7 cellular contexts compared by ENCODE assay signal in the genomic region with DNA sequence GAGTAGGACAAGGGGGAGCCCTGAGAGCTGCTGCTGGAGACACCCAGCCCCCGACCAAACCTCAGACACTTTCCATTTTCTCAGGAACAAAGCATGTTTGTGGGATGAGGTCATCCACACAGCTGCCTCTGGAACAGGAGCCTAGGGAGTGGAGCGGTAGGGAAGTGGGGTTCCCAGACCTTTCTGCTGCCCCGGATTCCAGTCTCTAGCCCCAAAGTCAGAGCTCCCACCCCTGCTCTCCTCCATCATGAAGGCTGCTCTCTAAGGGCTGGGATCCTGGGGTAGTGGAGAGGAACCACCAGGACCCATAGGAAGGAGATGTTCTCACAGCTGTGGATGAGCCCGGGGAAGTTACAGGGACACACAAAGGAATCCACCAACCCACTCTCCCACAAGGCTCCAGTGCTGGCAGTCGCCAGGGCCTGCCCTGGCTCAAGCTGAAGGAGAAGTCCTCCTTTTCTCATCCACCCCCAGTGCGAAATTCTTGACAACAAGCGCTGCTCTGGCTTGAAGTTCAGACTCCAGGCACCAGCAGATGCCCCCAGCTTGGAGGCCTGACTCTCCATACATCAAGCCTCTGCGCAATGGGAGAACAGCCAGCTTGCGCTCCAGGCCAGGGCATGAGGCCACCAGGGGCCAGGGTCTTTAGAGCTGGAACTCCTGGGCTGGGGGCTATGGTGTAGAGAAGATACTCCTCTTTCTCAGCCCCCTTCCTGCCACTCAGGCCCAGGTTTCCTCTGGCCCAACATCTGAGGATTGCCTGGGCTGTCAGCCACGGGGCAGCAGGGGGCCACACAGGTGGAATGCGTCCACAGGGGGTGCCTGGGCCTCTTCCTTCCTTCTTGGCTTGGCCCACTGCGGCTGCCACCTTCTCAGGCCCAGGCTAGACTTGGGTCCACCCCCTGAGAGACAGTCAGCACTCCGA. TPM values are rescaled to one million over a fixed set of nuclear protein-coding genes. Genes with fewer than 3 reads are reported as not detected.
A peak's percentile ranks its signal among the peaks of the same experiment; 100 is the strongest.
DNase-seq lines count a peak whose midpoint lies in the region; TF ChIP-seq lines count a peak whose summit lies in the region.

No MANE protein-coding gene starts in this region.

- peaks cover 43% of the 10 kb centered on the region for H3F3A ChIP-seq in smooth muscle cell (ENCODE audit: low read depth)

- no peak overlapping the region for H2AFZ ChIP-seq in smooth muscle cell (ENCODE audit: low read depth)

- peak overlapping the region; percentile 90 for H3K27ac ChIP-seq in HUES64 (ENCODE audit: low read depth, low read length)
- peak overlapping the region; percentile 99 for H3K27ac ChIP-seq in smooth muscle cell (ENCODE audit: low read depth)

- H3K4me3 ChIP-seq in HUES64 (ENCODE audit: low read length) (peak overlapping the region; percentile 10), smooth muscle cell (peak overlapping the region; percentile 18)

- H3K9me3 ChIP-seq in HUES64 (ENCODE audit: insufficient read depth, low read depth, low read length) = no peaks in the 10 kb centered on the region
- no peaks in the 10 kb centered on the region for H3K9me3 ChIP-seq in smooth muscle cell (replicated peaks; ENCODE audit: low read depth)

- H3K79me2 ChIP-seq in smooth muscle cell (ENCODE audit: low read depth) = peaks cover 58% of the 10 kb centered on the region

- peaks cover 40% of the 10 kb centered on the region for H3K4me1 ChIP-seq in HUES64 (ENCODE audit: insufficient read depth, low read length)
- H3K4me1 ChIP-seq in smooth muscle cell (ENCODE audit: low read depth) = peaks cover 40% of the 10 kb centered on the region

- H3K4me2 ChIP-seq in smooth muscle cell = peak overlapping the region; percentile 97

- peak; percentile 38 for DNase-seq in amniotic stem cell (lab: John Stamatoyannopoulos, UW)
- peak; percentile 74 for DNase-seq in iPS DF 19.7 (ENCODE audit: low read depth, low spot score)
- DNase-seq in smooth muscle cell (lab: John Stamatoyannopoulos, UW; ENCODE audit: unreplicated experiment) = no peak
- no peak for DNase-seq in SIG-M5 (lab: John Stamatoyannopoulos, UW)
- no peak for DNase-seq in activated CD4-positive, alpha-beta T cell treated with anti-CD3 and anti-CD28 coated beads, Interleukin-2, amount 50 U/mL, for 4 hours
- DNase-seq in midbrain (lab: John Stamatoyannopoulos, UW) = no peak

- TF ChIP-seq CTCF in smooth muscle cell (IDR thresholded peaks at IDR 0.05; ENCODE audit: borderline replicate concordance, insufficient read depth, poor library complexity, severe bottlenecking) = no peak

- H3K36me3 ChIP-seq in HUES64 (ENCODE audit: insufficient read depth, low read length) (peaks cover 24% of the 10 kb centered on the region), smooth muscle cell (ENCODE audit: low read depth) (no peaks in the 10 kb centered on the region)

- 60% methylated on average over 12 of the region's 13 CpGs for WGBS in HUES64
- whole genome bisulfite sequencing in smooth muscle cell (ENCODE audit: low lambda C conversion rate) = 16% methylated on average over 13 of the region's 13 CpGs

- peak overlapping the region; percentile 70 for H3K9ac ChIP-seq in HUES64 (ENCODE audit: low read depth, low read length)
- H3K9ac ChIP-seq in smooth muscle cell (ENCODE audit: low read depth) = peak overlapping the region; percentile 87

- H4K20me1 ChIP-seq in smooth muscle cell (ENCODE audit: low read depth) = peaks cover 23% of the 10 kb centered on the region

- H3K27me3 ChIP-seq in HUES64 (ENCODE audit: insufficient read depth, low read length) (no peaks in the 10 kb centered on the region), smooth muscle cell (ENCODE audit: low read depth) (no peaks in the 10 kb centered on the region)

RNA-seq across cellular contexts. Expression of gene FHL3, which starts 4.5 kb away (rescaled TPM):
- polyA plus RNA-seq in HUES64 (2013, experiment 1 of 2) = 19.7 TPM
- 20.8 TPM for polyA plus RNA-seq in HUES64 (2013, experiment 2 of 2)
- total RNA-seq in smooth muscle cell = 29.5 and 32.0 TPM in 2 replicates
- 67.1 and 70.2 TPM in 2 replicates for polyA plus RNA-seq in smooth muscle cell

RNA-seq across cellular contexts. Expression of gene SF3A3, which starts 11.0 kb away (rescaled TPM):
- polyA plus RNA-seq in HUES64 (2013, experiment 1 of 2) = 123 TPM
- 106 TPM for polyA plus RNA-seq in HUES64 (2013, experiment 2 of 2)
- 74.9 and 79.6 TPM in 2 replicates for total RNA-seq in smooth muscle cell
- 50.8 and 54.0 TPM in 2 replicates for polyA plus RNA-seq in smooth muscle cell

RNA-seq across cellular contexts. Expression of gene UTP11, which starts 11.7 kb away (rescaled TPM):
- 64.1 TPM for polyA plus RNA-seq in HUES64 (2013, experiment 1 of 2)
- 66.8 TPM for polyA plus RNA-seq in HUES64 (2013, experiment 2 of 2)
- 72.4 and 73.5 TPM in 2 replicates for total RNA-seq in smooth muscle cell
- 43.7 and 44.4 TPM in 2 replicates for polyA plus RNA-seq in smooth muscle cell

RNA-seq across cellular contexts. Expression of gene POU3F1, which starts 45.8 kb away (rescaled TPM):
- 7.4 TPM for polyA plus RNA-seq in HUES64 (2013, experiment 1 of 2)
- polyA plus RNA-seq in HUES64 (2013, experiment 2 of 2) = 9.1 TPM
- total RNA-seq in smooth muscle cell = not detected in 2 replicates
- 0.55 and 1.4 TPM in 2 replicates for polyA plus RNA-seq in smooth muscle cell

RNA-seq across cellular contexts. Expression of gene INPP5B, which starts 53.9 kb away (rescaled TPM):
- polyA plus RNA-seq in HUES64 (2013, experiment 1 of 2) = 11.1 TPM
- 12.6 TPM for polyA plus RNA-seq in HUES64 (2013, experiment 2 of 2)
- 11.0 and 12.0 TPM in 2 replicates for total RNA-seq in smooth muscle cell
- polyA plus RNA-seq in smooth muscle cell = 5.8 and 6.7 TPM in 2 replicates

Comparison
In these comparisons a context has a peak if more than half of its experiments do, and no peak if none do; other contexts are left out.
1. DNase-seq: peak in amniotic stem cell (single experiment) and iPS DF 19.7 (single experiment); none in smooth muscle cell (single experiment), SIG-M5 (single experiment), activated CD4-positive, alpha-beta T cell treated with anti-CD3 and anti-CD28 coated beads, Interleukin-2, amount 50 U/mL, for 4 hours (0 of 2) and midbrain (single experiment).